Comparison of ENCODE assay signal across 9 cellular contexts in genomic region chr1:36306902-36307456, GRCh38. TPM values are rescaled to one million over a fixed set of nuclear protein-coding genes. Genes with fewer than 3 reads are reported as not detected.
DNase-seq lines count a peak whose midpoint lies in the region; ATAC-seq, FAIRE-seq and TF ChIP-seq lines count a peak whose summit lies in the region.
"Had no signal": no experiment of that assay in that cellular context is flagged by ENCODE, and none has a peak within 500 bp of the region (broad histone marks: within the 10 kb centered on the region; RNA-seq: fewer than 3 reads in every experiment).

No MANE protein-coding gene starts in this region.

- H3K27me3 ChIP-seq in WERI-Rb-1 (ENCODE audit: insufficient read depth, low read depth, severe bottlenecking) (no peaks in the 10 kb centered on the region), bronchial epithelial cell (ENCODE audit: control insufficient read depth, insufficient read depth, low read length) (no peaks in the 10 kb centered on the region)

- no peaks in the 10 kb centered on the region for H3K9me3 ChIP-seq in WERI-Rb-1 (ENCODE audit: severe bottlenecking)

- FAIRE-seq in bronchial epithelial cell (lab: Jason Lieb, UNC): no peak
- FAIRE-seq: A204.1 had no signal

- peak; percentile 36 for DNase-seq in SKM-1 treated with dmso at 0.1 percent for 144 hours (lab: John Stamatoyannopoulos, UW; ENCODE audit: unreplicated experiment)
- no peak for DNase-seq in SKM-1 (lab: John Stamatoyannopoulos, UW; ENCODE audit: unreplicated experiment)
- DNase-seq in NCI-H2107 treated with DMSO at 0.1 percent for 48 hours (lab: John Stamatoyannopoulos, UW; ENCODE audit: unreplicated experiment): peak; percentile 74
- DNase-seq in WERI-Rb-1: peak; percentile 95
- peak; percentile 87 for DNase-seq in bronchial epithelial cell (ENCODE audit: low read depth)
- DNase-seq in inferior parietal cortex (ENCODE audit: extremely low spot score): peak; percentile 89
- peak; percentile 81 to 92 for DNase-seq in stimulated activated CD4-positive, alpha-beta T cell treated with anti-CD3 and anti-CD28 coated beads, Interleukin-12 subunit alpha, Interleukin-12 subunit beta, amount 100 ng/mL, for 24 hours (ENCODE audit: low read depth in 2 of 2)

- H3K36me3 ChIP-seq in WERI-Rb-1 (peaks cover 25% of the 10 kb centered on the region), bronchial epithelial cell (ENCODE audit: control insufficient read depth, insufficient read depth, low read length) (peaks cover 19% of the 10 kb centered on the region)

- peak overlapping the region; percentile 76 for H3K27ac ChIP-seq in WERI-Rb-1

- peak; percentile 96 for ATAC-seq in HG03045 (IDR thresholded peaks at IDR 0.05; ENCODE audit: unreplicated experiment)

- H3K4me3 ChIP-seq in WERI-Rb-1 (ENCODE audit: low read depth, low read length): peak overlapping the region; percentile 55
- H3K4me3 ChIP-seq in bronchial epithelial cell (ENCODE audit: low read depth, low read length): peak overlapping the region; percentile 62

- TF ChIP-seq CTCF in WERI-Rb-1 (IDR thresholded peaks at IDR 0.05; ENCODE audit: low read depth, low read length) (no peak), bronchial epithelial cell (IDR thresholded peaks at IDR 0.05; ENCODE audit: insufficient read depth, low read length, severe bottlenecking) (no peak)

RNA-seq across cellular contexts. Expression of gene SH3D21, which starts 0.8 kb away (rescaled TPM):
- 2.6 and 6.9 TPM in 2 replicates for total RNA-seq in bronchial epithelial cell

RNA-seq across cellular contexts. Expression of gene EVA1B, which starts 16.5 kb away (rescaled TPM):
- 17.4 and 20.5 TPM in 2 replicates for total RNA-seq in bronchial epithelial cell
